8 cellular contexts compared by ENCODE assay signal in genomic region chr12:753401-754237, GRCh38. TPM values are rescaled to one million over a fixed set of nuclear protein-coding genes. Genes with fewer than 3 reads are reported as not detected.
DNase-seq lines count a peak whose midpoint lies in the region; ATAC-seq, FAIRE-seq and TF ChIP-seq lines count a peak whose summit lies in the region.

No MANE protein-coding gene starts in this region.

- no peak overlapping the region for H2AFZ ChIP-seq in HCT116 (ENCODE audit: low read depth, low read length, poor library complexity, severe bottlenecking)
- no peak overlapping the region for H2AFZ ChIP-seq in OCI-LY1 (ENCODE audit: low read length)

- TF ChIP-seq CTCF in HCT116 (IDR thresholded peaks at IDR 0.05 in 2 of 3, conservative IDR thresholded peaks at IDR 0.05 in 1 of 3; ENCODE audit: borderline replicate concordance in 1 of 3, insufficient read depth in 1 of 3, low read depth in 2 of 3, low read length in 2 of 3) (0 out of 6 replicates have a peak, but pooled peaks of 1 of the 3 experiments have one; percentile 17), OCI-LY1 (IDR thresholded peaks at IDR 0.05; ENCODE audit: low read length) (peak; percentile 10; the same call in 1 of the 2 replicates), pancreas (IDR thresholded peaks at IDR 0.05) (no peak), vagina (IDR thresholded peaks at IDR 0.05) (no peak)

- H3F3A ChIP-seq in OCI-LY1 (ENCODE audit: insufficient read depth, low read length) = peaks cover 12% of the 10 kb centered on the region; the same call in 1 of the 2 replicates

- DNase-seq in Daoy (ENCODE audit: low read depth) = peak; percentile 35
- no peak for DNase-seq in HCT116 (ENCODE audit: low read depth, low spot score)
- DNase-seq in activated naive CD4-positive, alpha-beta T cell (lab: John Stamatoyannopoulos, UW) = peak in 3 of 4 experiments; percentile 15 to 38 (median 16)
- DNase-seq in Right ventricle myocardium superior = peak; percentile 67
- peak; percentile 42 to 86 (median 61) for DNase-seq in pancreas
- peak in 1 of 2 donors; percentile 88 for DNase-seq in vagina (ENCODE audit: extremely low spot score in 2 of 2)
- DNase-seq in epidermal melanocyte (ENCODE audit: insufficient read length, low spot score) = no peak

- intact Hi-C loops in HCT116 (cut with micrococcal nuclease) = loop anchor here (2.0 to 5.0 kb wide), 2 partner anchors 111 to 195 kb away; partner anchors contain the start of gene RAD52
- intact Hi-C loops in Right ventricle myocardium superior (cut with DNase I) = loop anchor here (5.0 to 10.0 kb wide), 4 partner anchors 61 to 181 kb away; no protein-coding TSS in a partner anchor
- intact Hi-C loops in pancreas (cut with DNase I) = loop anchor here in 2 of 3 donors (5.0 to 10.0 kb wide), 2 partner anchors 176 to 189 kb away; no protein-coding TSS in a partner anchor
- intact Hi-C loops in vagina (cut with DNase I) = loop anchor here (2.0 to 10.0 kb wide), 3 partner anchors 59 to 183 kb away; no protein-coding TSS in a partner anchor

- no peak for FAIRE-seq in pancreas (lab: Jason Lieb, UNC)

- ATAC-seq in HCT116 (peak; percentile 7), Right ventricle myocardium superior (ENCODE audit: poor library complexity) (peak; percentile 4), pancreas (peak; percentile 11 to 25 (median 18))

- H3K9me2 ChIP-seq in HCT116 (ENCODE audit: insufficient read depth) = no peaks in the 10 kb centered on the region
- no peaks in the 10 kb centered on the region for H3K9me2 ChIP-seq in OCI-LY1 (ENCODE audit: low read depth, low read length)

- H3K79me2 ChIP-seq in HCT116 (ENCODE audit: insufficient read depth, low read length) (peaks cover 58% of the 10 kb centered on the region), OCI-LY1 (ENCODE audit: insufficient read depth, low read length) (peaks cover 56% of the 10 kb centered on the region)

- POLR2A ChIA-PET in HCT116 (lab: Charles Lee) = no interaction called here

- H3K9me3 ChIP-seq in HCT116 (ENCODE audit: control insufficient read depth in 1 of 2, insufficient read depth in 1 of 2, low read depth in 1 of 2, low read length in 2 of 2) = no peaks in the 10 kb centered on the region
- H3K9me3 ChIP-seq in OCI-LY1 (ENCODE audit: low read length) = no peaks in the 10 kb centered on the region
- no peaks in the 10 kb centered on the region for H3K9me3 ChIP-seq in pancreas
- no peaks in the 10 kb centered on the region for H3K9me3 ChIP-seq in vagina

- peak overlapping the region; percentile 75 for H3K9ac ChIP-seq in HCT116 (ENCODE audit: low read length)
- peak overlapping the region; percentile 78 for H3K9ac ChIP-seq in OCI-LY1 (ENCODE audit: low read length)

- H3K4me1 ChIP-seq in HCT116 (ENCODE audit: control insufficient read depth in 1 of 2, insufficient read depth in 2 of 2, low read length in 2 of 2) (peaks cover 15 to 35% of the 10 kb centered on the region in 2 experiments; a peak in 3 of 4 replicates), OCI-LY1 (ENCODE audit: insufficient read depth, low read length, severe bottlenecking) (peaks cover 59% of the 10 kb centered on the region), pancreas (peaks cover 0 to 22% (median 17%) of the 10 kb centered on the region in 3 donors), vagina (peaks cover 41% of the 10 kb centered on the region)

- H3K27ac ChIP-seq in HCT116 (ENCODE audit: low read depth, low read length) = peak overlapping the region; percentile 75
- H3K27ac ChIP-seq in OCI-LY1 (ENCODE audit: low read depth, low read length, poor library complexity, severe bottlenecking) = peak overlapping the region; percentile 62
- peak overlapping the region; percentile 90 to 97 (median 95) for H3K27ac ChIP-seq in pancreas
- peak overlapping the region; percentile 100 for H3K27ac ChIP-seq in vagina

- H3K4me2 ChIP-seq in HCT116 (ENCODE audit: low read length) = peak overlapping the region; percentile 91
- H3K4me2 ChIP-seq in OCI-LY1 (ENCODE audit: low read length) = peak overlapping the region; percentile 92

- RAD21 ChIA-PET in HCT116 (lab: Charles Lee; ENCODE audit: low non-redundant PET in 1 of 2, low total read pairs in 2 of 2, uncharacterized antibody in 2 of 2, unreplicated experiment in 2 of 2) = no interaction called here

- no TSS peak for BruUV-seq in HCT116 (replicated peaks; lab: Mats Ljungman, UMichigan)

- H3K27me3 ChIP-seq in HCT116 (ENCODE audit: insufficient read depth, low read length) (no peaks in the 10 kb centered on the region), OCI-LY1 (ENCODE audit: insufficient read depth, low read length) (no peaks in the 10 kb centered on the region), pancreas (no peaks in the 10 kb centered on the region), vagina (no peaks in the 10 kb centered on the region)

- TF ChIP-seq POLR2A in HCT116 (IDR thresholded peaks at IDR 0.05; ENCODE audit: borderline replicate concordance, extremely low read depth, insufficient read depth, insufficient read length) (no peak), vagina (IDR thresholded peaks at IDR 0.05) (no peak)

- H3K36me3 ChIP-seq in HCT116 (ENCODE audit: control insufficient read depth in 1 of 2, insufficient read depth in 2 of 2, low read length in 2 of 2) = peaks cover 0 to 3% of the 10 kb centered on the region in 2 experiments; a peak in 1 of 4 replicates
- peaks cover 19% of the 10 kb centered on the region for H3K36me3 ChIP-seq in OCI-LY1 (ENCODE audit: insufficient read depth, low read length)
- H3K36me3 ChIP-seq in pancreas = no peaks in the 10 kb centered on the region
- H3K36me3 ChIP-seq in vagina = no peaks in the 10 kb centered on the region

- 0 to 1% methylated on average over 74 to 81 of the region's 81 CpGs for WGBS in pancreas, 2 donors

- H3K4me3 ChIP-seq in HCT116 (replicated peaks in 1 of 2; ENCODE audit: low read depth in 1 of 2, low read length in 2 of 2) (peak overlapping the region; percentile 75), OCI-LY1 (ENCODE audit: low read depth, low read length, poor library complexity, severe bottlenecking) (peak overlapping the region; percentile 86), pancreas (peak overlapping the region; percentile 68 to 86 (median 77)), vagina (peak overlapping the region; percentile 78 to 96)

- H4K20me1 ChIP-seq in HCT116 (ENCODE audit: insufficient read depth) (peaks cover 21% of the 10 kb centered on the region; the same call in 1 of the 2 replicates), OCI-LY1 (ENCODE audit: insufficient read depth, low read length) (no peaks in the 10 kb centered on the region)

- no peak for TF ChIP-seq RAD21 in HCT116 (IDR thresholded peaks at IDR 0.05; ENCODE audit: low read depth)

- CTCF ChIA-PET in HCT116 (lab: Charles Lee) = interaction anchor here (1.3 kb wide), 1 partner anchor 61 kb away, joined by 5 read pairs; no protein-coding TSS in a partner anchor

TF ChIP-seq in HCT116, 20 proteins besides CTCF, POLR2A, EP300 and RAD21:
- TF ChIP-seq ZBTB33 (IDR thresholded peaks at IDR 0.05; ENCODE audit: extremely low read depth, insufficient replicate concordance, low read length) (no peak), CEBPB (IDR thresholded peaks at IDR 0.05; ENCODE audit: low read depth) (no peak), EGR1 (IDR thresholded peaks at IDR 0.05; ENCODE audit: low read depth) (no peak), MAX (IDR thresholded peaks at IDR 0.05) (no peak), SP1 (IDR thresholded peaks at IDR 0.05; ENCODE audit: low read depth) (no peak), SIN3A (IDR thresholded peaks at IDR 0.05; ENCODE audit: low read depth) (0 out of 2 replicates have a peak, but pooled peaks have one; percentile 13), TCF7L2 (IDR thresholded peaks at IDR 0.05; ENCODE audit: borderline replicate concordance, extremely low read depth, insufficient read depth, insufficient read length) (no peak)

RNA-seq across cellular contexts. Expression of gene WNK1, which starts 1.2 kb away (rescaled TPM):
- 24.8 and 27.0 TPM in 2 replicates for total RNA-seq in Daoy (2014; rRNA removed; shearing (Covaris generic))
- total RNA-seq in HCT116 (2021; ENCODE audit: unreplicated experiment) = 81.0 TPM
- 47.9 and 53.0 TPM in 2 replicates for polyA plus RNA-seq in HCT116 (2012)
- total RNA-seq in Right ventricle myocardium superior = 294 TPM
- 10 to 100 TPM; 36.8 to 73.9 (median 40.1) TPM for total RNA-seq in pancreas
- polyA plus RNA-seq in pancreas = 10 to 100 TPM; 10.9 to 11.4 TPM
- total RNA-seq in vagina = 366 TPM

Comparison
In these comparisons a context has a peak if more than half of its experiments do, and no peak if none do; other contexts are left out.
1. DNase-seq: peak in Daoy (single experiment), activated naive CD4-positive, alpha-beta T cell (3 of 4), Right ventricle myocardium superior (single experiment) and pancreas (6 of 6); none in HCT116 (single experiment) and epidermal melanocyte (single experiment).
2. Peak in every context shown above with its lines, with median percentiles within 50 percentile points of each other: ATAC-seq, H3K27ac ChIP-seq and H3K4me3 ChIP-seq.